ENCODE assay signal across 8 cellular contexts in the genomic region with DNA sequence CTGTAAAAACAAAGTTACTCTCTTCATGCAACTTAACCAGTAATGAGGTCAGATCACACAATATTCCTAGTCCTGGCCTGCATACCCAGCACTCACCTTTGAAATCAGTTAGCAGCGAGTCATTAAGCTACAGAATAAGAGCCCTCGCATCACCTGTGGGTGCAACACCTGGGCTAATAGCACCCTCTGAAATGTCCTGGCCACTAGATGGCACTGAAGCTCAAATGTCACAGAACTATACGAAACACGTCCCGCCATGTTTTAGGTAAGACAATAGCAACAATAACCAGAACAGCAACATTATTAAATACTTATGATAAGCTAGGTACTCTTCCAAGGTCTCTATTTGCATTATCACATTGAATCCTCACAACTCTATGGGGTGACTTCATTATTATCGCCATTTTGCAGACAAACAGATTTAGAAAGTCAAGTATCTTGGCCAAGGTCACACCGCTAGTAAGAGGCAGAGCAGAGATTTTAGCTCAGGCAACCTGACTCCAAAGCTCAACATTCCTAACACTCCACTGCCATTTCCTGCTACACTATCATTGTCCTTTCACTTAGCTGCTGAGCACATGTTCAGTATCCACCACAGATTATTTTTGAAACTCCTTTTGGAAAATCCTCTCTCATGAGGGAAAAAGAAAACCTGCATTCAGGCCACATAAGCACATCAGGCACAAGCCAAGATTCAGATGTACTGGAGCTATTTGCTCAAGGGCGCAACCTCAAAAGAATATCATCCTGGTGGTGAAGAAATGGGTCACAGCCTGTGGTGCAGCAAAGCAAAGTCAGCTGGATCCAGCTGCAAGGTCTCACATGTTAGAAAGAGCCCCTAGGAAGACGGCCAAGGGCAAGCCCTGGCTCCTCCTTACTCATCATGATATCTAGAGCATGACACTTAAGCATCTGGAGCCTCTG. TPM values are rescaled to one million over a fixed set of nuclear protein-coding genes. Genes with fewer than 3 reads are reported as not detected.
A peak's percentile ranks its signal among the peaks of the same experiment; 100 is the strongest.
DNase-seq lines count a peak whose midpoint lies in the region; ATAC-seq and TF ChIP-seq lines count a peak whose summit lies in the region.

No MANE protein-coding gene starts in this region.

- peak; percentile 84 for TF ChIP-seq CTCF in 22Rv1 (IDR thresholded peaks at IDR 0.05)
- peak; percentile 40 for TF ChIP-seq CTCF in astrocyte of the spinal cord (IDR thresholded peaks at IDR 0.05; ENCODE audit: low read depth, low read length)
- peak; percentile 28 to 48 (median 40) for TF ChIP-seq CTCF in right lobe of liver (IDR thresholded peaks at IDR 0.05)

- no peaks in the 10 kb centered on the region for H3K27me3 ChIP-seq in right lobe of liver

- H3K9me3 ChIP-seq in right lobe of liver, result no peaks in the 10 kb centered on the region

- intact Hi-C loops in right lobe of liver (cut with DNase I), result no loop called here

- DNase-seq in NCI-H2081 (lab: John Stamatoyannopoulos, UW) (peak; percentile 18 to 51), astrocyte of the spinal cord (ENCODE audit: low read depth, low spot score) (peak; percentile 67), right lobe of liver (no peak), DMS79 (lab: John Stamatoyannopoulos, UW) (no peak), OCI-M1 (lab: John Stamatoyannopoulos, UW) (no peak), NCI-H524 treated with DMSO at 0.1 percent for 48 hours (lab: John Stamatoyannopoulos, UW) (no peak)

- no peaks in the 10 kb centered on the region for H3K4me1 ChIP-seq in right lobe of liver

- H3K36me3 ChIP-seq in right lobe of liver, result no peaks in the 10 kb centered on the region

- 62% methylated on average over 7 of the region's 9 CpGs for WGBS in right lobe of liver (ENCODE audit: insufficient coverage, low coverage, low lambda C conversion rate, missing lambda C conversion rate)

- H3K27ac ChIP-seq in 22Rv1, result no peak overlapping the region
- H3K27ac ChIP-seq in right lobe of liver, result no peak overlapping the region

- H3K4me3 ChIP-seq in astrocyte of the spinal cord (ENCODE audit: low read depth, low read length), result no peak overlapping the region
- no peak overlapping the region for H3K4me3 ChIP-seq in right lobe of liver

- ATAC-seq in GM18511 (IDR thresholded peaks at IDR 0.05; ENCODE audit: unreplicated experiment) (peak; percentile 68), right lobe of liver (peak; percentile 54 to 60 (median 57))

- in situ Hi-C loops in astrocyte of the spinal cord (cut with HindIII; ENCODE audit: low sequenced_read_pairs), result no loop called here

- no peak for TF ChIP-seq POLR2A in right lobe of liver (IDR thresholded peaks at IDR 0.05)

RNA-seq across cellular contexts. Expression of gene KDR, which starts 59.5 kb away (rescaled TPM):
- total RNA-seq in right lobe of liver, result 10 to 100 TPM in 4 of 6 experiments, 1 to 10 TPM in 2; 7.9 to 22.4 (median 11.7) TPM

Comparison
In these comparisons a context has a peak if more than half of its experiments do, and no peak if none do; other contexts are left out.
1. DNase-seq: peak in NCI-H2081 (2 of 2) and astrocyte of the spinal cord (single experiment); none in right lobe of liver (0 of 3), DMS79 (single experiment), OCI-M1 (single experiment) and NCI-H524 treated with DMSO at 0.1 percent for 48 hours (single experiment).
2. Peak in every context shown above with its lines, with median percentiles within 50 percentile points of each other: CTCF ChIP-seq.